ENCODE assay signal across 1 cellular context in genomic region chr17:36849871-36850348, GRCh38.
TF ChIP-seq lines count a peak whose summit lies in the region.

No MANE protein-coding gene starts in this region.

TF ChIP-seq in HCT116, 20 proteins besides CTCF, POLR2A, EP300 and RAD21 (continued from another document):
- TF ChIP-seq REST (IDR thresholded peaks at IDR 0.05; ENCODE audit: low read depth), result no peak
- TF ChIP-seq SIN3A (IDR thresholded peaks at IDR 0.05; ENCODE audit: low read depth), result no peak
- peak; percentile 68 for TF ChIP-seq SP1 (IDR thresholded peaks at IDR 0.05; ENCODE audit: low read depth)
